ENCODE assay signal across 8 cellular contexts in genomic region chr14:77040059-77040308, GRCh38. TPM values are rescaled to one million over a fixed set of nuclear protein-coding genes. Genes with fewer than 3 reads are reported as not detected.
DNase-seq lines count a peak whose midpoint lies in the region; FAIRE-seq and TF ChIP-seq lines count a peak whose summit lies in the region.

No MANE protein-coding gene starts in this region.

- no peaks in the 10 kb centered on the region for H3K36me3 ChIP-seq in CD8-positive, alpha-beta memory T cell (ENCODE audit: insufficient read depth, low read length)
- H3K36me3 ChIP-seq in H7 (replicated peaks; ENCODE audit: control insufficient read depth, insufficient read depth, low read length) (no peaks in the 10 kb centered on the region), small intestine (ENCODE audit: control insufficient read depth in 2 of 2, insufficient read depth in 2 of 2, low read length in 2 of 2) (no peaks in the 10 kb centered on the region)

- H3K27ac ChIP-seq in CD8-positive, alpha-beta memory T cell (ENCODE audit: low read depth, low read length) = peak overlapping the region; percentile 89
- H3K27ac ChIP-seq in RWPE1 (peak overlapping the region; percentile 97), small intestine (ENCODE audit: low read depth in 1 of 2, low read length in 1 of 2) (peak overlapping the region; percentile 73 to 98)

- peaks cover 74 to 94% (median 90%) of the 10 kb centered on the region in 3 donors for H3K4me1 Mint-ChIP-seq in CD8-positive, alpha-beta memory T cell

- POLR2A ChIA-PET in CD8-positive, alpha-beta memory T cell (lab: Charles Lee) = interaction anchor here (0.6 to 4.6 kb wide), 8 partner anchors 8 to 132 kb away, joined by 3 to 62 read pairs (median 5); partner anchors contain the start of gene IRF2BPL
- POLR2A ChIA-PET in RWPE1 (lab: Yijun Ruan, JAX; ENCODE audit: low non-redundant PET) = interaction anchor here (0.7 kb wide), 1 partner anchor 13 kb away, joined by 3 read pairs; no protein-coding TSS in a partner anchor

- no peak for DNase-seq in CD8-positive, alpha-beta memory T cell
- DNase-seq in H7 (no peak), RWPE1 (ENCODE audit: low spot score) (no peak), fibroblast of the aortic adventitia (ENCODE audit: low read depth) (no peak), small intestine (no peak), KG1 (lab: John Stamatoyannopoulos, UW) (no peak), D721Med (ENCODE audit: insufficient read length, low spot score) (no peak)
- no peak for DNase-seq in effector CD8-positive, alpha-beta T cell (lab: John Stamatoyannopoulos, UW)

- peaks cover 0 to 2% of the 10 kb centered on the region in 2 donors for H3K27me3 Mint-ChIP-seq in CD8-positive, alpha-beta memory T cell

- H3K9me3 ChIP-seq in CD8-positive, alpha-beta memory T cell (ENCODE audit: low read length) = no peaks in the 10 kb centered on the region
- no peaks in the 10 kb centered on the region for H3K9me3 ChIP-seq in small intestine (ENCODE audit: control insufficient read depth, low read depth)

- H3K27me3 ChIP-seq in CD8-positive, alpha-beta memory T cell (ENCODE audit: insufficient read depth, low read length, poor library complexity, severe bottlenecking) = no peaks in the 10 kb centered on the region
- H3K27me3 ChIP-seq in H7 (ENCODE audit: control insufficient read depth, insufficient read depth, low read length) (no peaks in the 10 kb centered on the region), small intestine (ENCODE audit: control insufficient read depth in 2 of 2, insufficient read depth in 2 of 2, low read length in 2 of 2) (no peaks in the 10 kb centered on the region)

- 0% methylated on average over 10 of the region's 10 CpGs for WGBS in small intestine, 3 donors

- peaks cover 82% of the 10 kb centered on the region for H3K4me1 ChIP-seq in CD8-positive, alpha-beta memory T cell (ENCODE audit: insufficient read depth, low read length)
- H3K4me1 ChIP-seq in small intestine (ENCODE audit: control insufficient read depth in 2 of 2, insufficient read depth in 1 of 2, low read depth in 1 of 2, low read length in 1 of 2) = peaks cover 8 to 42% of the 10 kb centered on the region in 2 donors

- no peaks in the 10 kb centered on the region for H3K36me3 Mint-ChIP-seq in CD8-positive, alpha-beta memory T cell

- no peak for TF ChIP-seq CTCF in RWPE1 (conservative IDR thresholded peaks at IDR 0.05; ENCODE audit: low read depth)
- TF ChIP-seq CTCF in fibroblast of the aortic adventitia (IDR thresholded peaks at IDR 0.05; ENCODE audit: insufficient read depth, low read length) = no peak
- TF ChIP-seq CTCF in D721Med (IDR thresholded peaks at IDR 0.05; ENCODE audit: insufficient read depth, missing control alignments) = no peak

- H3K9me3 Mint-ChIP-seq in CD8-positive, alpha-beta memory T cell = no peaks in the 10 kb centered on the region

- peak overlapping the region; percentile 95 to 100 (median 99) for H3K27ac Mint-ChIP-seq in CD8-positive, alpha-beta memory T cell

- CTCF ChIA-PET in CD8-positive, alpha-beta memory T cell (lab: Charles Lee) = interaction anchor here (0.7 to 4.2 kb wide), 12 partner anchors 10 to 132 kb away, joined by 3 to 22 read pairs (median 4); no protein-coding TSS in a partner anchor
- CTCF ChIA-PET in RWPE1 (lab: Yijun Ruan, JAX) = interaction anchor here (0.6 to 1.9 kb wide), 3 partner anchors 17 to 127 kb away, joined by 3 to 11 read pairs (median 3); no protein-coding TSS in a partner anchor

- peak overlapping the region; percentile 20 for H3K4me3 ChIP-seq in CD8-positive, alpha-beta memory T cell (ENCODE audit: low read length)
- peak overlapping the region; percentile 37 for H3K4me3 ChIP-seq in H7 (ENCODE audit: insufficient read depth, low read depth, low read length)
- peak overlapping the region; percentile 43 for H3K4me3 ChIP-seq in fibroblast of the aortic adventitia (ENCODE audit: low read depth, low read length)
- peak overlapping the region in 1 of 2 donors; percentile 43 for H3K4me3 ChIP-seq in small intestine (ENCODE audit: low read depth in 1 of 2, low read length in 2 of 2)

- peak overlapping the region; percentile 84 to 92 (median 89) for H3K4me3 Mint-ChIP-seq in CD8-positive, alpha-beta memory T cell

- FAIRE-seq in small intestine (lab: Jason Lieb, UNC) (no peak), D721Med (lab: Jason Lieb, UNC) (no peak)

RNA-seq across cellular contexts. Expression of gene IRF2BPL, which starts 11.5 kb away (rescaled TPM):
- 10 to 100 TPM; 25.6 to 27.2 TPM for total RNA-seq in CD8-positive, alpha-beta memory T cell
- polyA plus RNA-seq in CD8-positive, alpha-beta memory T cell = 3.7 TPM
- total RNA-seq in H7 (2014; rRNA removed; shearing (Covaris generic)) = 142 and 187 TPM in 2 replicates
- 21.6 and 25.8 TPM in 2 replicates for total RNA-seq in fibroblast of the aortic adventitia (ENCODE audit: low replicate concordance)
- polyA plus RNA-seq in small intestine = 10 to 100 TPM in 1 of 3 donors, 1 to 10 TPM in 2; 2.0 to 14.3 (median 3.2) TPM

RNA-seq across cellular contexts. Expression of gene CIPC, which starts 58.1 kb away (rescaled TPM):
- 10 to 100 TPM; 10.5 to 12.7 TPM for total RNA-seq in CD8-positive, alpha-beta memory T cell
- 6.2 TPM for polyA plus RNA-seq in CD8-positive, alpha-beta memory T cell
- 18.7 and 22.3 TPM in 2 replicates for total RNA-seq in H7 (2014; rRNA removed; shearing (Covaris generic))
- total RNA-seq in fibroblast of the aortic adventitia (ENCODE audit: low replicate concordance) = 5.2 and 13.9 TPM in 2 replicates
- 1 to 10 TPM; 7.6 to 9.2 (median 8.5) TPM for polyA plus RNA-seq in small intestine
